1 cellular context compared by ENCODE assay signal in the genomic region with DNA sequence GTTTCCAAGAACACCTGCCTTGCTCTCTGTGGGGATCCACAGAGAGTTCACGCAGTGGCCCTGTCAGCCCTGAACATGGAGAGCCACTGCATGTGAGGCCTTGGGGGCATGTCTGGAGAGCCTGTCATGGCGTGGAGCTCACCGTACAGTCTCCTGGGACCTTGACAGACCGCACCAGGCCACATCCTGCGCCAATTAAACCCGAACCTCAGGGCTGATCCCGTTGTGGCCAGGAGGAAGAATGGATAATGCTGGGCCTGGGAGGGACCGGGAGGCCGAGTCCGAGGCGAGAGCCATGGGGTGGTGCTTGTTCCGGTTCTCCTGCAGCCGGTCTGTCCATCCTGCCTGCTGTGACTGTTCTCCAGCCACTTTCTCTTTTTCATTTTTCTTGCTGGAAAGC.
TF ChIP-seq lines count a peak whose summit lies in the region.

No MANE protein-coding gene starts in this region.

TF ChIP-seq in SK-N-SH treated with all-trans-retinoic acid at 6 μM for 48 hours, 23 proteins besides CTCF, POLR2A, EP300 and RAD21 (continued from another document):
- TF ChIP-seq BACH2 (CRISPR knock-in tag; IDR thresholded peaks at IDR 0.05; ENCODE audit: borderline replicate concordance), result no peak
- TF ChIP-seq, protein P1, sequence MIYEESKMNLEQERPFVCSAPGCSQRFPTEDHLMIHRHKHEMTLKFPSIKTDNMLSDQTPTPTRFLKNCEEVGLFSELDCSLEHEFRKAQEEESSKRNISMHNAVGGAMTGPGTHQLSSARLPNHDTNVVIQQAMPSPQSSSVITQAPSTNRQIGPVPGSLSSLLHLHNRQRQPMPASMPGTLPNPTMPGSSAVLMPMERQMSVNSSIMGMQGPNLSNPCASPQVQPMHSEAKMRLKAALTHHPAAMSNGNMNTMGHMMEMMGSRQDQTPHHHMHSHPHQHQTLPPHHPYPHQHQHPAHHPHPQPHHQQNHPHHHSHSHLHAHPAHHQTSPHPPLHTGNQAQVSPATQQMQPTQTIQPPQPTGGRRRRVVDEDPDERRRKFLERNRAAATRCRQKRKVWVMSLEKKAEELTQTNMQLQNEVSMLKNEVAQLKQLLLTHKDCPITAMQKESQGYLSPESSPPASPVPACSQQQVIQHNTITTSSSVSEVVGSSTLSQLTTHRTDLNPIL (CRISPR knock-in tag; IDR thresholded peaks at IDR 0.05; ENCODE audit: low read depth), result no peak
- no peak for TF ChIP-seq CSRNP3 (CRISPR knock-in tag; IDR thresholded peaks at IDR 0.05)
- TF ChIP-seq, protein P2, sequence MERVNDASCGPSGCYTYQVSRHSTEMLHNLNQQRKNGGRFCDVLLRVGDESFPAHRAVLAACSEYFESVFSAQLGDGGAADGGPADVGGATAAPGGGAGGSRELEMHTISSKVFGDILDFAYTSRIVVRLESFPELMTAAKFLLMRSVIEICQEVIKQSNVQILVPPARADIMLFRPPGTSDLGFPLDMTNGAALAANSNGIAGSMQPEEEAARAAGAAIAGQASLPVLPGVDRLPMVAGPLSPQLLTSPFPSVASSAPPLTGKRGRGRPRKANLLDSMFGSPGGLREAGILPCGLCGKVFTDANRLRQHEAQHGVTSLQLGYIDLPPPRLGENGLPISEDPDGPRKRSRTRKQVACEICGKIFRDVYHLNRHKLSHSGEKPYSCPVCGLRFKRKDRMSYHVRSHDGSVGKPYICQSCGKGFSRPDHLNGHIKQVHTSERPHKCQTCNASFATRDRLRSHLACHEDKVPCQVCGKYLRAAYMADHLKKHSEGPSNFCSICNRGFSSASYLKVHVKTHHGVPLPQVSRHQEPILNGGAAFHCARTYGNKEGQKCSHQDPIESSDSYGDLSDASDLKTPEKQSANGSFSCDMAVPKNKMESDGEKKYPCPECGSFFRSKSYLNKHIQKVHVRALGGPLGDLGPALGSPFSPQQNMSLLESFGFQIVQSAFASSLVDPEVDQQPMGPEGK (CRISPR knock-in tag; IDR thresholded peaks at IDR 0.05; ENCODE audit: borderline replicate concordance), result no peak
- no peak for TF ChIP-seq ZNF70 (CRISPR knock-in tag; IDR thresholded peaks at IDR 0.05)
- no peak for TF ChIP-seq ISL1 (CRISPR knock-in tag; IDR thresholded peaks at IDR 0.05)
- no peak for TF ChIP-seq TCF4 (CRISPR knock-in tag; IDR thresholded peaks at IDR 0.05; ENCODE audit: borderline replicate concordance)
- TF ChIP-seq ZFP30 (CRISPR knock-in tag; IDR thresholded peaks at IDR 0.05), result no peak
- TF ChIP-seq RARB (CRISPR knock-in tag; IDR thresholded peaks at IDR 0.05), result no peak
- no peak for TF ChIP-seq TSHZ2 (CRISPR knock-in tag; IDR thresholded peaks at IDR 0.05)
- no peak for TF ChIP-seq ZNF565 (CRISPR knock-in tag; conservative IDR thresholded peaks at IDR 0.05; ENCODE audit: low read depth)
TF ChIP-seq in SK-N-SH treated with all-trans-retinoic acid at 6 μM for 48 hours: peak in this region for 0.
